27 cellular contexts compared by ENCODE assay signal in genomic region chr11:111410951-111411350, GRCh38. TPM values are rescaled to one million over a fixed set of nuclear protein-coding genes. Genes with fewer than 3 reads are reported as not detected.
DNase-seq lines count a peak whose midpoint lies in the region; FAIRE-seq and TF ChIP-seq lines count a peak whose summit lies in the region.
"Had no signal": no experiment of that assay in that cellular context is flagged by ENCODE, and none has a peak within 500 bp of the region (broad histone marks: within the 10 kb centered on the region; RNA-seq: fewer than 3 reads in every experiment).

No MANE protein-coding gene starts in this region.

- H2BK5ac ChIP-seq in H1 (ENCODE audit: low read depth, low read length) = no peak overlapping the region

- no peak for TF ChIP-seq CTCF in OCI-LY7 (conservative IDR thresholded peaks at IDR 0.05; ENCODE audit: low read length)
- TF ChIP-seq CTCF in H1 (IDR thresholded peaks at IDR 0.05; ENCODE audit: control extremely low read depth in 1 of 3, insufficient read depth in 1 of 3, low read depth in 1 of 3, low read length in 3 of 3) = no peak

- peak overlapping the region; percentile 48; the same call in 1 of the 2 replicates for H2AFZ ChIP-seq in OCI-LY7 (ENCODE audit: low read length)
- peak overlapping the region; percentile 74 for H2AFZ ChIP-seq in H1 (ENCODE audit: low read length)

- H3K9ac ChIP-seq in H1 (replicated peaks in 1 of 4; ENCODE audit: extremely low read depth in 1 of 4, low read depth in 3 of 4, low read length in 3 of 4) = no peak overlapping the region
- H3K9ac ChIP-seq: BLaER1 treated with 17β-estradiol and CSF1 and Interleukin-3, amounts not matched to agents 10 nM and 100 nM had no signal

- H4K91ac ChIP-seq in H1 (replicated peaks; ENCODE audit: insufficient read length, low read length) = no peak overlapping the region

- no peaks in the 10 kb centered on the region for H3K79me1 ChIP-seq in H1 (ENCODE audit: low read depth, low read length)

- H3K4me1 ChIP-seq in OCI-LY7 (ENCODE audit: insufficient read depth, low read length, poor library complexity, severe bottlenecking) (peaks cover 94% of the 10 kb centered on the region), H1 (replicated peaks in 1 of 4; ENCODE audit: control insufficient read depth in 3 of 4, insufficient read depth in 4 of 4, low read length in 3 of 4) (no peaks in the 10 kb centered on the region), small intestine (ENCODE audit: control insufficient read depth in 2 of 2, insufficient read depth in 1 of 2, low read depth in 1 of 2, low read length in 1 of 2) (no peaks in the 10 kb centered on the region)
- H3K4me1 ChIP-seq: Caco-2 had no signal

- H3K4me2 ChIP-seq in OCI-LY7 (ENCODE audit: low read length) = peak overlapping the region; percentile 70
- H3K4me2 ChIP-seq in H1 (ENCODE audit: insufficient read depth in 1 of 2, low read depth in 2 of 2, low read length in 2 of 2) = no peak overlapping the region

- H3K9me2 ChIP-seq in OCI-LY7 (ENCODE audit: insufficient read depth, low read length) = no peaks in the 10 kb centered on the region

- TF ChIP-seq RAD21 in H1 (IDR thresholded peaks at IDR 0.05 in 1 of 2, conservative IDR thresholded peaks at IDR 0.05 in 1 of 2; ENCODE audit: low read depth in 2 of 2, low read length in 2 of 2) = no peak

- H3K14ac ChIP-seq in H1 (ENCODE audit: insufficient read length) = no peak overlapping the region

- no peaks in the 10 kb centered on the region for H3K79me2 ChIP-seq in OCI-LY7 (ENCODE audit: insufficient read depth, low read depth, low read length)
- no peaks in the 10 kb centered on the region for H3K79me2 ChIP-seq in H1 (ENCODE audit: control insufficient read depth in 1 of 2, insufficient read depth in 2 of 2, low read length in 2 of 2)

- H3K23ac ChIP-seq in H1 (ENCODE audit: insufficient read length) = no peak overlapping the region

- CTCF ChIA-PET in OCI-LY7 (lab: Charles Lee; ENCODE audit: unreplicated experiment) = no interaction called here
- CTCF ChIA-PET in H1 (lab: Charles Lee; ENCODE audit: partially characterized antibody) = interaction anchor here (0.6 to 22.4 kb wide), 6 partner anchors 12 to 127 kb away, joined by 3 to 484 read pairs (median 6); no protein-coding TSS in a partner anchor

- TF ChIP-seq POLR2A in H1 (IDR thresholded peaks at IDR 0.05; ENCODE audit: control extremely low read depth in 1 of 2, low read depth in 2 of 2, low read length in 2 of 2) (no peak), H54 (IDR thresholded peaks at IDR 0.05; ENCODE audit: low read depth, low read length) (no peak)

- H3K27me3 ChIP-seq in H1 (replicated peaks in 1 of 4; ENCODE audit: control insufficient read depth in 3 of 4, extremely low read depth in 1 of 4, insufficient read depth in 3 of 4, low read length in 3 of 4) (no peaks in the 10 kb centered on the region; a peak in 1 of 7 replicates), small intestine (ENCODE audit: control insufficient read depth in 2 of 2, insufficient read depth in 2 of 2, low read length in 2 of 2) (no peaks in the 10 kb centered on the region)
- H3K27me3 ChIP-seq: BLaER1 treated with 17β-estradiol and CSF1 and Interleukin-3, amounts not matched to agents 10 nM and 100 nM had no signal

- H4K8ac ChIP-seq in H1 (ENCODE audit: extremely low read depth, insufficient read depth, low read length) = no peak overlapping the region

- intact Hi-C loops in OCI-LY7 (cut with micrococcal nuclease; ENCODE audit: unreplicated experiment) = no loop called here

- peak overlapping the region; percentile 83 for H3K27ac ChIP-seq in OCI-LY7 (ENCODE audit: low read depth, low read length, poor library complexity, severe bottlenecking)
- H3K27ac ChIP-seq in H1 (ENCODE audit: low read depth, low read length) = no peak overlapping the region
- no peak overlapping the region for H3K27ac ChIP-seq in small intestine (ENCODE audit: low read depth in 1 of 2, low read length in 1 of 2)
- H3K27ac ChIP-seq: 22Rv1; BLaER1 treated with 17β-estradiol and CSF1 and Interleukin-3, amounts not matched to agents 10 nM and 100 nM had no signal

- FAIRE-seq in H1 (lab: Jason Lieb, UNC) (no peak), H54 (lab: Jason Lieb, UNC) (no peak), small intestine (lab: Jason Lieb, UNC) (no peak)
- FAIRE-seq: K562 had no signal

- H4K20me1 ChIP-seq in OCI-LY7 (ENCODE audit: insufficient read depth, low read length) = no peaks in the 10 kb centered on the region; the same call in 1 of the 2 replicates
- H4K20me1 ChIP-seq in H1 (replicated peaks in 1 of 2; ENCODE audit: control insufficient read depth in 1 of 2, insufficient read depth in 2 of 2, low read length in 2 of 2) = no peaks in the 10 kb centered on the region
- H4K20me1 ChIP-seq: BLaER1 treated with 17β-estradiol and CSF1 and Interleukin-3, amounts not matched to agents 10 nM and 100 nM had no signal

- H3K36me3 ChIP-seq in OCI-LY7 (ENCODE audit: insufficient read depth, low read length) = no peaks in the 10 kb centered on the region
- no peaks in the 10 kb centered on the region for H3K36me3 ChIP-seq in H1 (ENCODE audit: control insufficient read depth in 2 of 4, insufficient read depth in 4 of 4, low read length in 3 of 4)
- no peaks in the 10 kb centered on the region for H3K36me3 ChIP-seq in small intestine (ENCODE audit: control insufficient read depth in 2 of 2, insufficient read depth in 2 of 2, low read length in 2 of 2)
- H3K36me3 ChIP-seq: BLaER1 treated with 17β-estradiol and CSF1 and Interleukin-3, amounts not matched to agents 10 nM and 100 nM had no signal

- no TSS peak for BruUV-seq in OCI-LY7 (replicated peaks; lab: Mats Ljungman, UMichigan)

- H3K4me3 ChIP-seq in OCI-LY7 (ENCODE audit: low read depth, low read length, poor library complexity, severe bottlenecking) (no peak overlapping the region), H1 (ENCODE audit: extremely low read depth in 1 of 4, insufficient read depth in 2 of 4, low read depth in 3 of 4, low read length in 4 of 4) (no peak overlapping the region), small intestine (ENCODE audit: low read depth in 1 of 2, low read length in 2 of 2) (no peak overlapping the region)
- H3K4me3 ChIP-seq: BLaER1 treated with 17β-estradiol and CSF1 and Interleukin-3, amounts not matched to agents 10 nM and 100 nM; K562 had no signal

- no peak overlapping the region for H3K4ac ChIP-seq in H1 (replicated peaks; ENCODE audit: insufficient read length, low read depth, low read length)

- POLR2A ChIA-PET in OCI-LY7 (lab: Charles Lee) (interaction anchor here (1.0 to 17.9 kb wide), 6 partner anchors 7 to 43 kb away, joined by 3 to 577 read pairs (median 28); partner anchors contain the start of gene POU2AF1), H1 (lab: Charles Lee; ENCODE audit: partially characterized antibody) (no interaction called here)

- 93% methylated on average over 5 of the region's 5 CpGs; no CpG with 5 or more reads in 1 of the 2 experiments for WGBS in H1 (ENCODE audit: extremely low coverage in 1 of 2, insufficient coverage in 1 of 2, insufficient read length in 1 of 2, insufficient replicate concordance in 2 of 2, low coverage in 1 of 2, low lambda C conversion rate in 2 of 2, missing lambda C conversion rate in 1 of 2), 2 experiments
- 93 to 96% (median 93%) methylated on average over 5 of the region's 5 CpGs for WGBS in small intestine, 3 donors

- no peak overlapping the region for H2BK20ac ChIP-seq in H1 (ENCODE audit: low read length)

- no peak overlapping the region for H3K18ac ChIP-seq in H1 (ENCODE audit: extremely low read depth, low read length)

- no peak overlapping the region for H3K56ac ChIP-seq in H1 (replicated peaks; ENCODE audit: insufficient read length, low read depth, low read length)

- H2AK5ac ChIP-seq in H1 (ENCODE audit: low read depth, low read length) = no peak overlapping the region

- no peak for TF ChIP-seq EP300 in H1 (IDR thresholded peaks at IDR 0.05; ENCODE audit: borderline replicate concordance in 1 of 2, low read depth in 2 of 2, low read length in 2 of 2)

- no peak overlapping the region for H4K5ac ChIP-seq in H1 (ENCODE audit: insufficient read length, low read depth, low read length)

- no peaks in the 10 kb centered on the region for H3K23me2 ChIP-seq in H1 (ENCODE audit: low read depth, low read length)

- no peak overlapping the region for H2BK15ac ChIP-seq in H1 (ENCODE audit: low read length)

- H2BK12ac ChIP-seq in H1 (ENCODE audit: low read depth, low read length) = no peak overlapping the region

- DNase-seq in NCI-H82 (lab: John Stamatoyannopoulos, UW) (peak; percentile 61), NCI-H82 treated with DMSO at 0.1 percent for 48 hours (lab: John Stamatoyannopoulos, UW; ENCODE audit: unreplicated experiment) (no peak), OCI-LY7 (ENCODE audit: low spot score) (no peak), H1 (ENCODE audit: low read depth in 1 of 2, low spot score in 2 of 2) (no peak), H54 (ENCODE audit: insufficient read length, low spot score) (no peak), SHP77 treated with DMSO at 0.1 percent for 48 hours (lab: John Stamatoyannopoulos, UW) (no peak), small intestine (no peak), NCI-H2081 treated with DMSO at 0.1 percent for 48 hours (lab: John Stamatoyannopoulos, UW) (no peak)
- DNase-seq: ACHN; Caco-2; CD4-positive, alpha-beta memory T cell; DMS 273 treated with DMSO at 0.1 percent for 48 hours; DMS79 treated with DMSO at 0.1 percent for 48 hours; H7; HFFc6; NCI-H1092; NCI-H1436 treated with DMSO at 0.1 percent for 48 hours; NCI-H1930; NCI-H2227 treated with DMSO at 0.1 percent for 48 hours; NCI-H510A; NK-92 treated with Interleukin-12 subunit alpha and Interleukin-12 subunit beta, amount 100 ng/mL, for 24 hours; OCI-M1; Right ventricle myocardium superior; SW 1271 had no signal

- H3K9me3 ChIP-seq in OCI-LY7 (ENCODE audit: low read length) (no peaks in the 10 kb centered on the region), H1 (ENCODE audit: insufficient read depth in 2 of 2, low read depth in 1 of 2, low read length in 1 of 2) (no peaks in the 10 kb centered on the region), small intestine (ENCODE audit: control insufficient read depth, low read depth) (no peaks in the 10 kb centered on the region)
- H3K9me3 ChIP-seq: Caco-2 had no signal

- no peak overlapping the region for H2BK120ac ChIP-seq in H1 (replicated peaks; ENCODE audit: low read depth, low read length)

TF ChIP-seq in H1, 55 proteins besides CTCF, POLR2A, EP300 and RAD21 (continues in another document):
- no peak for TF ChIP-seq TCF12 (IDR thresholded peaks at IDR 0.05; ENCODE audit: low read depth, low read length)

RNA-seq across cellular contexts. Expression of gene POU2AF1, which starts 31.9 kb away (rescaled TPM):
- 56.4 and 86.1 TPM in 2 replicates for total RNA-seq in OCI-LY7 (2014; rRNA removed; shearing (Covaris generic))
- total RNA-seq in OCI-LY7 (2022) = 285 and 315 TPM in 2 replicates
- total RNA-seq in H1 (2021; fragmentation: NEBNext Ultra II Directional; extraction: Animal tissue kit (Norgen Biotek cat#: 25700)) = not detected in 2 replicates
- polyA plus RNA-seq in H1 (2011; rRNA removed) (not detected in 2 replicates), small intestine (1 to 10 TPM; 1.1 to 9.2 (median 5.6) TPM)
- not detected for polyA plus RNA-seq in H1 (2011; cell fraction: cytosol; rRNA removed)
- not detected for polyA plus RNA-seq in H1 (2011; cell fraction: nucleus; rRNA removed)
- not detected in 4 replicates for polyA plus RNA-seq in H1 (2012, experiment 1 of 2)
- not detected for polyA plus RNA-seq in H1 (2012, experiment 2 of 2)
- polyA plus RNA-seq in H1 (2013, experiment 1 of 2) = not detected
- not detected for polyA plus RNA-seq in H1 (2013, experiment 2 of 2)
- polyA minus RNA-seq in H1 (2011; rRNA and poly(A)+ RNA removed) = not detected in 2 replicates
- not detected for polyA minus RNA-seq in H1 (2011; cell fraction: cytosol; rRNA and poly(A)+ RNA removed)
- polyA minus RNA-seq in H1 (2011; cell fraction: nucleus; rRNA and poly(A)+ RNA removed) = not detected
- total RNA-seq: H7, HFFc6 had no signal
- polyA plus RNA-seq: K562 had no signal

Comparison
In these comparisons a context has a peak if more than half of its experiments do, and no peak if none do; other contexts are left out.
1. RNA of gene POU2AF1, which starts 31.9 kb away (total RNA-seq): 56.4 to 315 TPM in OCI-LY7; not detected in H1; every median in the first group is over 10 times any median in the second.